In genomic region chr15:93063292-93063671, GRCh38 we compare ENCODE assay signal across 19 cellular contexts. TPM values are rescaled to one million over a fixed set of nuclear protein-coding genes. Genes with fewer than 3 reads are reported as not detected.
DNase-seq lines count a peak whose midpoint lies in the region; ATAC-seq, FAIRE-seq and TF ChIP-seq lines count a peak whose summit lies in the region.
"Had no signal": no experiment of that assay in that cellular context is flagged by ENCODE, and none has a peak within 500 bp of the region (broad histone marks: within the 10 kb centered on the region; RNA-seq: fewer than 3 reads in every experiment).

No MANE protein-coding gene starts in this region.

- peaks cover 47% of the 10 kb centered on the region for H3K27me3 Mint-ChIP-seq in stimulated activated memory B cell treated with anti-CD40 and anti-IgM and Interleukin-4, amounts not matched to agents 10 μg/mL and 1 μg/mL and 100 μg/mL, for 72 hours

- DNase-seq in bronchial epithelial cell (ENCODE audit: low read depth) (peak; percentile 84), keratinocyte (ENCODE audit: low read depth, low spot score) (peak; percentile 50), suprapubic skin (ENCODE audit: low spot score in 2 of 2) (no peak), activated gamma-delta T cell treated with Interleukin-2 at 50 U/mL for 16 hours (no peak), Ammon's horn (ENCODE audit: low spot score) (no peak), GM12892 (ENCODE audit: insufficient read length) (no peak)
- DNase-seq: activated CD4-positive, alpha-beta T cell treated with anti-CD3 and anti-CD28 coated beads, Interleukin-2, amount 50 U/mL, for 1 hour; activated naive CD8-positive, alpha-beta T cell treated with anti-CD3 and anti-CD28 coated beads, Interleukin-2, amount 10 ng/mL, durations not matched to agents 7 days and 5 days; activated T-cell treated with anti-CD3 and anti-CD28 coated beads, Interleukin-2, amount 50 U/mL, for 24 hours; BE2C; DMS79 treated with DMSO at 0.1 percent for 48 hours; left ventricle myocardium superior; natural killer cell; NCI-H2081 treated with DMSO at 0.1 percent for 48 hours; SIG-M5; stimulated activated CD4-positive, alpha-beta T cell treated with anti-CD3 and anti-CD28 coated beads, Interleukin-2, amount 100 ng/mL, for 24 hours; T1000 had no signal

- H3K9ac ChIP-seq in Loucy (ENCODE audit: low read depth, low read length, poor library complexity, severe bottlenecking) (no peak overlapping the region), keratinocyte (ENCODE audit: control insufficient read depth, extremely low read depth, insufficient read depth, low read length) (peak overlapping the region; percentile 42)

- H3K27me3 ChIP-seq in Loucy (ENCODE audit: insufficient read depth, low read length, poor library complexity, severe bottlenecking) (no peaks in the 10 kb centered on the region), bronchial epithelial cell (ENCODE audit: control insufficient read depth, insufficient read depth, low read length) (no peaks in the 10 kb centered on the region), keratinocyte (ENCODE audit: control insufficient read depth, extremely low read depth, insufficient read depth, low read length) (peaks cover 8% of the 10 kb centered on the region), suprapubic skin (no peaks in the 10 kb centered on the region)
- H3K27me3 ChIP-seq: BE2C had no signal

- peak overlapping the region; percentile 40 for H3K4me2 ChIP-seq in Loucy (ENCODE audit: low read depth, low read length, poor library complexity, severe bottlenecking)
- H3K4me2 ChIP-seq in keratinocyte (ENCODE audit: control insufficient read depth, extremely low read depth, insufficient read depth, low read depth, low read length), result peak overlapping the region; percentile 7

- H3K36me3 ChIP-seq in Loucy (ENCODE audit: insufficient read depth, low read length) (no peaks in the 10 kb centered on the region), bronchial epithelial cell (ENCODE audit: control insufficient read depth, insufficient read depth, low read length) (no peaks in the 10 kb centered on the region), keratinocyte (ENCODE audit: control insufficient read depth in 2 of 2, extremely low read depth in 1 of 2, insufficient read depth in 2 of 2, low read length in 2 of 2) (no peaks in the 10 kb centered on the region), suprapubic skin (peaks cover 5% of the 10 kb centered on the region)
- H3K36me3 ChIP-seq: BE2C had no signal

- H2AFZ ChIP-seq in Loucy (ENCODE audit: low read length) (no peak overlapping the region), keratinocyte (ENCODE audit: control insufficient read depth, low read length) (no peak overlapping the region)

- TF ChIP-seq CTCF in Loucy (conservative IDR thresholded peaks at IDR 0.05; ENCODE audit: low read length) (no peak), bronchial epithelial cell (IDR thresholded peaks at IDR 0.05; ENCODE audit: insufficient read depth, low read length, severe bottlenecking) (no peak), keratinocyte (optimal IDR thresholded peaks at IDR 0.05 in 1 of 3, IDR thresholded peaks at IDR 0.05 in 1 of 3, conservative IDR thresholded peaks at IDR 0.05 in 1 of 3; ENCODE audit: extremely low read depth in 1 of 3, insufficient read depth in 2 of 3, low read length in 3 of 3) (no peak), suprapubic skin (IDR thresholded peaks at IDR 0.05) (no peak)

- no peak overlapping the region for H3K27ac Mint-ChIP-seq in stimulated activated memory B cell treated with anti-CD40 and anti-IgM and Interleukin-4, amounts not matched to agents 10 μg/mL and 1 μg/mL and 100 μg/mL, for 72 hours
- H3K27ac Mint-ChIP-seq: activated naive CD8-positive, alpha-beta T cell treated with anti-CD3 and anti-CD28 coated beads, Interleukin-2, amount 10 ng/mL, durations not matched to agents 7 days and 5 days; activated T-cell treated with anti-CD3 and anti-CD28 coated beads, Interleukin-2, amount 50 U/mL, for 24 hours; natural killer cell had no signal

- H3K9me1 ChIP-seq in keratinocyte (ENCODE audit: control insufficient read depth, extremely low read depth, insufficient read depth, low read length), result no peaks in the 10 kb centered on the region

- H3K9me3 ChIP-seq in Loucy (ENCODE audit: insufficient read depth, low read depth, low read length), result no peaks in the 10 kb centered on the region
- no peaks in the 10 kb centered on the region for H3K9me3 ChIP-seq in keratinocyte (ENCODE audit: control insufficient read depth, low read depth, low read length)
- no peaks in the 10 kb centered on the region for H3K9me3 ChIP-seq in suprapubic skin
- H3K9me3 ChIP-seq: BE2C had no signal

- TF ChIP-seq POLR2A in suprapubic skin (IDR thresholded peaks at IDR 0.05) (no peak), GM12892 (IDR thresholded peaks at IDR 0.05; ENCODE audit: low read depth, low read length) (no peak)

- FAIRE-seq in bronchial epithelial cell (lab: Jason Lieb, UNC), result peak; percentile 93
- no peak for FAIRE-seq in keratinocyte (lab: Jason Lieb, UNC)
- FAIRE-seq in GM12892 (lab: Jason Lieb, UNC), result no peak

- H3K27ac ChIP-seq in keratinocyte (ENCODE audit: control insufficient read depth, insufficient read depth, low read length) (no peak overlapping the region), suprapubic skin (peak overlapping the region; percentile 51)

- H3F3A ChIP-seq in Loucy (ENCODE audit: low read depth), result no peaks in the 10 kb centered on the region

- peaks cover 35% of the 10 kb centered on the region for H3K4me1 ChIP-seq in Loucy (ENCODE audit: insufficient read depth, low read length, poor library complexity, severe bottlenecking)
- H3K4me1 ChIP-seq in keratinocyte (ENCODE audit: control insufficient read depth, extremely low read depth, insufficient read depth, low read length), result peaks cover 20% of the 10 kb centered on the region
- H3K4me1 ChIP-seq in suprapubic skin, result peaks cover 49% of the 10 kb centered on the region

- H3K4me1 Mint-ChIP-seq in stimulated activated memory B cell treated with anti-CD40 and anti-IgM and Interleukin-4, amounts not matched to agents 10 μg/mL and 1 μg/mL and 100 μg/mL, for 72 hours, result no peaks in the 10 kb centered on the region
- H3K4me1 Mint-ChIP-seq: activated naive CD8-positive, alpha-beta T cell treated with anti-CD3 and anti-CD28 coated beads, Interleukin-2, amount 10 ng/mL, durations not matched to agents 7 days and 5 days; natural killer cell had no signal

- dilution Hi-C loops in keratinocyte (cut with MboI; ENCODE audit: extremely low pct_ligation_motif_present, low sequenced_read_pairs), result no loop called here

- no peak overlapping the region for H3K4me3 ChIP-seq in Loucy (ENCODE audit: low read length, poor library complexity, severe bottlenecking)
- no peak overlapping the region for H3K4me3 ChIP-seq in bronchial epithelial cell (ENCODE audit: low read depth, low read length)
- H3K4me3 ChIP-seq in keratinocyte (ENCODE audit: control insufficient read depth in 2 of 3, extremely low read depth in 1 of 3, insufficient read depth in 2 of 3, low read depth in 1 of 3, low read length in 3 of 3), result no peak overlapping the region
- H3K4me3 ChIP-seq in suprapubic skin, result no peak overlapping the region

- H4K20me1 ChIP-seq in Loucy (ENCODE audit: insufficient read depth, low read length, poor library complexity, severe bottlenecking), result no peaks in the 10 kb centered on the region
- no peaks in the 10 kb centered on the region for H4K20me1 ChIP-seq in keratinocyte (ENCODE audit: control insufficient read depth, extremely low read depth, insufficient read depth, low read length)

- WGBS in suprapubic skin, result 17% methylated on average over 7 of the region's 7 CpGs

- no peak for ATAC-seq in stimulated activated memory B cell treated with anti-CD40 and anti-IgM and Interleukin-4, amounts not matched to agents 10 μg/mL and 1 μg/mL and 100 μg/mL, for 72 hours
- ATAC-seq: natural killer cell had no signal

- no peaks in the 10 kb centered on the region for H3K9me2 ChIP-seq in Loucy (replicated peaks; ENCODE audit: low read depth, low read length)

- no peak for TF ChIP-seq EP300 in suprapubic skin (IDR thresholded peaks at IDR 0.05)

- no peak overlapping the region for H3K4me3 Mint-ChIP-seq in stimulated activated memory B cell treated with anti-CD40 and anti-IgM and Interleukin-4, amounts not matched to agents 10 μg/mL and 1 μg/mL and 100 μg/mL, for 72 hours
- H3K4me3 Mint-ChIP-seq: activated naive CD8-positive, alpha-beta T cell treated with anti-CD3 and anti-CD28 coated beads, Interleukin-2, amount 10 ng/mL, durations not matched to agents 7 days and 5 days; activated T-cell treated with anti-CD3 and anti-CD28 coated beads, Interleukin-2, amount 50 U/mL, for 24 hours had no signal

- no peaks in the 10 kb centered on the region for H3K9me3 Mint-ChIP-seq in stimulated activated memory B cell treated with anti-CD40 and anti-IgM and Interleukin-4, amounts not matched to agents 10 μg/mL and 1 μg/mL and 100 μg/mL, for 72 hours
- H3K9me3 Mint-ChIP-seq: activated naive CD8-positive, alpha-beta T cell treated with anti-CD3 and anti-CD28 coated beads, Interleukin-2, amount 10 ng/mL, durations not matched to agents 7 days and 5 days; activated T-cell treated with anti-CD3 and anti-CD28 coated beads, Interleukin-2, amount 50 U/mL, for 24 hours; natural killer cell had no signal

- H3K79me2 ChIP-seq in Loucy (ENCODE audit: insufficient read depth, low read length) (no peaks in the 10 kb centered on the region), keratinocyte (ENCODE audit: control insufficient read depth, insufficient read depth, low read length) (no peaks in the 10 kb centered on the region)

- H3K36me3 Mint-ChIP-seq in stimulated activated memory B cell treated with anti-CD40 and anti-IgM and Interleukin-4, amounts not matched to agents 10 μg/mL and 1 μg/mL and 100 μg/mL, for 72 hours, result no peaks in the 10 kb centered on the region
- H3K36me3 Mint-ChIP-seq: activated naive CD8-positive, alpha-beta T cell treated with anti-CD3 and anti-CD28 coated beads, Interleukin-2, amount 10 ng/mL, durations not matched to agents 7 days and 5 days; natural killer cell had no signal

RNA-seq across cellular contexts. Expression of gene RGMA, which starts 25.7 kb away (rescaled TPM):
- total RNA-seq in bronchial epithelial cell (0.53 and 1.0 TPM in 2 replicates), suprapubic skin (10 to 100 TPM; 11.1 to 18.7 (median 15.6) TPM)
- polyA plus RNA-seq in keratinocyte, result 0.18 to 0.32 TPM (median 0.22 TPM) in 3 replicates
- 0.24 TPM for polyA plus RNA-seq in keratinocyte (2011; ENCODE audit: low read depth)
- 0.17 and 0.30 TPM in 2 replicates for polyA plus RNA-seq in keratinocyte (2011; cell fraction: cytosol; rRNA removed)
- polyA plus RNA-seq in keratinocyte (2011; cell fraction: nucleus; rRNA removed), result 0.25 and 0.91 TPM in 2 replicates
- polyA plus RNA-seq in keratinocyte (2012; ENCODE audit: low replicate concordance), result 0.54 and 3.3 TPM in 2 replicates
- 0.13 to 1.0 TPM (median 0.83 TPM) in 3 replicates for polyA minus RNA-seq in keratinocyte
- 0.96 TPM for polyA minus RNA-seq in keratinocyte (2011; cell fraction: cytosol; rRNA and poly(A)+ RNA removed)
- 0.63 TPM in 1 of 2 replicates, not detected in the other for polyA minus RNA-seq in keratinocyte (2011; cell fraction: nucleus; rRNA and poly(A)+ RNA removed)
- 0.02 TPM for polyA plus RNA-seq in GM12892 (2012; ENCODE audit: missing spikeins)
- total RNA-seq: natural killer cell had no signal

Comparison
In these comparisons a context has a peak if more than half of its experiments do, and no peak if none do; other contexts are left out.
1. DNase-seq: peak in bronchial epithelial cell (single experiment) and keratinocyte (single experiment); none in suprapubic skin (0 of 2), activated gamma-delta T cell treated with Interleukin-2 at 50 U/mL for 16 hours (single experiment), Ammon's horn (single experiment) and GM12892 (single experiment).